1 cellular context compared by ENCODE assay signal in genomic region chrX:67651437-67652142, GRCh38.
TF ChIP-seq lines count a peak whose summit lies in the region.

No MANE protein-coding gene starts in this region.

TF ChIP-seq in GM23338, 12 proteins besides CTCF, POLR2A, EP300 and RAD21 (continued from another document):
- TF ChIP-seq, protein P1, sequence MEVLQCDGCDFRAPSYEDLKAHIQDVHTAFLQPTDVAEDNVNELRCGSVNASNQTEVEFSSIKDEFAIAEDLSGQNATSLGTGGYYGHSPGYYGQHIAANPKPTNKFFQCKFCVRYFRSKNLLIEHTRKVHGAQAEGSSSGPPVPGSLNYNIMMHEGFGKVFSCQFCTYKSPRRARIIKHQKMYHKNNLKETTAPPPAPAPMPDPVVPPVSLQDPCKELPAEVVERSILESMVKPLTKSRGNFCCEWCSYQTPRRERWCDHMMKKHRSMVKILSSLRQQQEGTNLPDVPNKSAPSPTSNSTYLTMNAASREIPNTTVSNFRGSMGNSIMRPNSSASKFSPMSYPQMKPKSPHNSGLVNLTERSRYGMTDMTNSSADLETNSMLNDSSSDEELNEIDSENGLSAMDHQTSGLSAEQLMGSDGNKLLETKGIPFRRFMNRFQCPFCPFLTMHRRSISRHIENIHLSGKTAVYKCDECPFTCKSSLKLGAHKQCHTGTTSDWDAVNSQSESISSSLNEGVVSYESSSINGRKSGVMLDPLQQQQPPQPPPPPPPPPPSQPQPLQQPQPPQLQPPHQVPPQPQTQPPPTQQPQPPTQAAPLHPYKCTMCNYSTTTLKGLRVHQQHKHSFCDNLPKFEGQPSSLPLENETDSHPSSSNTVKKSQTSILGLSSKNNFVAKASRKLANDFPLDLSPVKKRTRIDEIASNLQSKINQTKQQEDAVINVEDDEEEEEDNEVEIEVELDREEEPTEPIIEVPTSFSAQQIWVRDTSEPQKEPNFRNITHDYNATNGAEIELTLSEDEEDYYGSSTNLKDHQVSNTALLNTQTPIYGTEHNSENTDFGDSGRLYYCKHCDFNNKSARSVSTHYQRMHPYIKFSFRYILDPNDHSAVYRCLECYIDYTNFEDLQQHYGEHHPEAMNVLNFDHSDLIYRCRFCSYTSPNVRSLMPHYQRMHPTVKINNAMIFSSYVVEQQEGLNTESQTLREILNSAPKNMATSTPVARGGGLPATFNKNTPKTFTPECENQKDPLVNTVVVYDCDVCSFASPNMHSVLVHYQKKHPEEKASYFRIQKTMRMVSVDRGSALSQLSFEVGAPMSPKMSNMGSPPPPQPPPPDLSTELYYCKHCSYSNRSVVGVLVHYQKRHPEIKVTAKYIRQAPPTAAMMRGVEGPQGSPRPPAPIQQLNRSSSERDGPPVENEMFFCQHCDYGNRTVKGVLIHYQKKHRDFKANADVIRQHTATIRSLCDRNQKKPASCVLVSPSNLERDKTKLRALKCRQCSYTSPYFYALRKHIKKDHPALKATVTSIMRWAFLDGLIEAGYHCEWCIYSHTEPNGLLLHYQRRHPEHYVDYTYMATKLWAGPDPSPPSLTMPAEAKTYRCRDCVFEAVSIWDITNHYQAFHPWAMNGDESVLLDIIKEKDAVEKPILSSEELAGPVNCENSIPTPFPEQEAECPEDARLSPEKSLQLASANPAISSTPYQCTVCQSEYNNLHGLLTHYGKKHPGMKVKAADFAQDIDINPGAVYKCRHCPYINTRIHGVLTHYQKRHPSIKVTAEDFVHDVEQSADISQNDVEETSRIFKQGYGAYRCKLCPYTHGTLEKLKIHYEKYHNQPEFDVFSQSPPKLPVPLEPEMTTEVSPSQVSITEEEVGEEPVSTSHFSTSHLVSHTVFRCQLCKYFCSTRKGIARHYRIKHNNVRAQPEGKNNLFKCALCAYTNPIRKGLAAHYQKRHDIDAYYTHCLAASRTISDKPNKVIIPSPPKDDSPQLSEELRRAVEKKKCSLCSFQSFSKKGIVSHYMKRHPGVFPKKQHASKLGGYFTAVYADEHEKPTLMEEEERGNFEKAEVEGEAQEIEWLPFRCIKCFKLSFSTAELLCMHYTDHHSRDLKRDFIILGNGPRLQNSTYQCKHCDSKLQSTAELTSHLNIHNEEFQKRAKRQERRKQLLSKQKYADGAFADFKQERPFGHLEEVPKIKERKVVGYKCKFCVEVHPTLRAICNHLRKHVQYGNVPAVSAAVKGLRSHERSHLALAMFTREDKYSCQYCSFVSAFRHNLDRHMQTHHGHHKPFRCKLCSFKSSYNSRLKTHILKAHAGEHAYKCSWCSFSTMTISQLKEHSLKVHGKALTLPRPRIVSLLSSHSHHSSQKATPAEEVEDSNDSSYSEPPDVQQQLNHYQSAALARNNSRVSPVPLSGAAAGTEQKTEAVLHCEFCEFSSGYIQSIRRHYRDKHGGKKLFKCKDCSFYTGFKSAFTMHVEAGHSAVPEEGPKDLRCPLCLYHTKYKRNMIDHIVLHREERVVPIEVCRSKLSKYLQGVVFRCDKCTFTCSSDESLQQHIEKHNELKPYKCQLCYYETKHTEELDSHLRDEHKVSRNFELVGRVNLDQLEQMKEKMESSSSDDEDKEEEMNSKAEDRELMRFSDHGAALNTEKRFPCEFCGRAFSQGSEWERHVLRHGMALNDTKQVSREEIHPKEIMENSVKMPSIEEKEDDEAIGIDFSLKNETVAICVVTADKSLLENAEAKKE (CRISPR knock-in tag; IDR thresholded peaks at IDR 0.05): no peak
- TF ChIP-seq STAT1 (IDR thresholded peaks at IDR 0.05; ENCODE audit: unreplicated experiment) (no peak), EZH2 (IDR thresholded peaks at IDR 0.05; ENCODE audit: low read depth, unreplicated experiment) (no peak), EZH2phosphoT487 (IDR thresholded peaks at IDR 0.05; ENCODE audit: unreplicated experiment) (no peak), JUNB (IDR thresholded peaks at IDR 0.05; ENCODE audit: unreplicated experiment) (no peak)
- TF ChIP-seq, protein P2, sequence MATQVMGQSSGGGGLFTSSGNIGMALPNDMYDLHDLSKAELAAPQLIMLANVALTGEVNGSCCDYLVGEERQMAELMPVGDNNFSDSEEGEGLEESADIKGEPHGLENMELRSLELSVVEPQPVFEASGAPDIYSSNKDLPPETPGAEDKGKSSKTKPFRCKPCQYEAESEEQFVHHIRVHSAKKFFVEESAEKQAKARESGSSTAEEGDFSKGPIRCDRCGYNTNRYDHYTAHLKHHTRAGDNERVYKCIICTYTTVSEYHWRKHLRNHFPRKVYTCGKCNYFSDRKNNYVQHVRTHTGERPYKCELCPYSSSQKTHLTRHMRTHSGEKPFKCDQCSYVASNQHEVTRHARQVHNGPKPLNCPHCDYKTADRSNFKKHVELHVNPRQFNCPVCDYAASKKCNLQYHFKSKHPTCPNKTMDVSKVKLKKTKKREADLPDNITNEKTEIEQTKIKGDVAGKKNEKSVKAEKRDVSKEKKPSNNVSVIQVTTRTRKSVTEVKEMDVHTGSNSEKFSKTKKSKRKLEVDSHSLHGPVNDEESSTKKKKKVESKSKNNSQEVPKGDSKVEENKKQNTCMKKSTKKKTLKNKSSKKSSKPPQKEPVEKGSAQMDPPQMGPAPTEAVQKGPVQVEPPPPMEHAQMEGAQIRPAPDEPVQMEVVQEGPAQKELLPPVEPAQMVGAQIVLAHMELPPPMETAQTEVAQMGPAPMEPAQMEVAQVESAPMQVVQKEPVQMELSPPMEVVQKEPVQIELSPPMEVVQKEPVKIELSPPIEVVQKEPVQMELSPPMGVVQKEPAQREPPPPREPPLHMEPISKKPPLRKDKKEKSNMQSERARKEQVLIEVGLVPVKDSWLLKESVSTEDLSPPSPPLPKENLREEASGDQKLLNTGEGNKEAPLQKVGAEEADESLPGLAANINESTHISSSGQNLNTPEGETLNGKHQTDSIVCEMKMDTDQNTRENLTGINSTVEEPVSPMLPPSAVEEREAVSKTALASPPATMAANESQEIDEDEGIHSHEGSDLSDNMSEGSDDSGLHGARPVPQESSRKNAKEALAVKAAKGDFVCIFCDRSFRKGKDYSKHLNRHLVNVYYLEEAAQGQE (IDR thresholded peaks at IDR 0.05; ENCODE audit: unreplicated experiment): no peak
TF ChIP-seq in GM23338: peak in this region for 0.
